In the genomic region with DNA sequence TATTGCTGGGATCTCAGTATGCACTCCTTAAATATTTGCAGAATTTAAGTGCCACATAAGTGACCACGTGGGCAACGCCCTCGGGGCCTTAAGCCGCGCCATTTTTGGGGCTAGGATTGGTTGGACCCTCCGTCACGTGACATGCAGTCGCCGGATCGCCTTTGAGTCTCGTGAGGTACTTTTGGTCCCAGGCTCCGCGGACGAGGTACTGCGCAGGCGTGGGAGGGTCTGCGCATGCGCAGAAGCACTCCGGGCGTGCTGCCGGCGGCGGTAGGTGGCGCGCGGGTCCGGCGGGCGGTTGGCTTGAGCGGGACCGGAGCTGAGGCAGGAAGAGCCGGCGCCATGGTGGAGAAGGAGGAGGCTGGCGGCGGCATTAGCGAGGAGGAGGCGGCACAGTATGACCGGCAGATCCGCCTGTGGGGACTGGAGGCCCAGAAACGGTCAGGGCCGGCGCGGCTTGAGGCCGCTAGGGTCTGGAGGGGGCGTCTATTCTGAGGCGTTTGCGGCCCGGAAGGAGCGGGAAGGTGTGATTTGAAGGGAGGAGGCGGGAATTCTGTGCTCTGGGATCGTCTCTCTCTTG, we compare ENCODE assay signal across 7 cellular contexts.
DNase-seq lines count a peak whose midpoint lies in the region; ATAC-seq and TF ChIP-seq lines count a peak whose summit lies in the region.

SAE1 (plus strand) TSS at position 247 of the 580 bp plus-strand sequence; CDS start at position 343, 96 bp downstream.

- DNase-seq in NCI-H2081 (lab: John Stamatoyannopoulos, UW) (peak; percentile 98 to 99), T1000 (lab: John Stamatoyannopoulos, UW) (peak; percentile 97), astrocyte of the spinal cord (ENCODE audit: low read depth, low spot score) (peak; percentile 99), hypothalamus (lab: John Stamatoyannopoulos, UW) (peak; percentile 69 to 97 (median 89)), retinal pigment epithelial cell (ENCODE audit: low read depth) (peak; percentile 93)

- peak; percentile 58 for TF ChIP-seq CTCF in astrocyte of the spinal cord (IDR thresholded peaks at IDR 0.05; ENCODE audit: low read depth, low read length)
- TF ChIP-seq CTCF in retinal pigment epithelial cell (conservative IDR thresholded peaks at IDR 0.05; ENCODE audit: low read depth, low read length), result peak; percentile 40

- H3K4me3 ChIP-seq in astrocyte of the spinal cord (ENCODE audit: low read depth, low read length), result peak within 1 kb of the TSS; percentile 93
- peak within 1 kb of the TSS; percentile 94 for H3K4me3 ChIP-seq in retinal pigment epithelial cell (ENCODE audit: low read length)

- in situ Hi-C loops in astrocyte of the spinal cord (cut with HindIII; ENCODE audit: low sequenced_read_pairs), result no loop called here

- ATAC-seq in GM18505 (IDR thresholded peaks at IDR 0.05; ENCODE audit: unreplicated experiment) (peak; percentile 91), HG03025 (IDR thresholded peaks at IDR 0.05; ENCODE audit: low FRiP score, unreplicated experiment) (peak; percentile 69)

- peak; percentile 81 for TF ChIP-seq POLR2A in GM18505 (IDR thresholded peaks at IDR 0.05; ENCODE audit: borderline replicate concordance, extremely low read depth, insufficient read depth, insufficient read length)

Comparison
In these comparisons a context has a peak if more than half of its experiments do, and no peak if none do; other contexts are left out.
1. Peak in every context shown above with its lines: DNase-seq, ATAC-seq and H3K4me3 ChIP-seq.